ENCODE assay signal across 29 cellular contexts in the genomic region with DNA sequence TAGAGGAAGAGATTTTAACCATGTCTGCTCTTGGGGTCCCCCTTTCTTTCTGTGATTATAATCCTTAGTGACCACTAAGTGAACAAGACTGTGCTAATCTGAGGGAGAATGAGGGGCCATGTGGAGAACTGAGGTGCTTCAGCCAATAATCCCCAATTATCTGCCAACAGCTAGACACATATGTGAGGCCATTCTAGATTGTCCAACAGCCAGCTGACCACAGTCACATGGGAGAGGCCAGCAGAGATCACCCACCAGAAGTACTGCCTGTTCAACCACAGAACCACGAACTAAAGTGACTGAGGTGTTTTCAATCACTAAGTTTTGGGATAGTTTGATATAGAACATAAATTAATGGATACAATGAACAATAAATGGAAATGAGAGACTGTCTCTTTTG.
"Had no signal": no experiment of that assay in that cellular context is flagged by ENCODE, and none has a peak within 500 bp of the region (broad histone marks: within the 10 kb centered on the region; RNA-seq: fewer than 3 reads in every experiment).

No MANE protein-coding gene starts in this region.

- H3K9me3 ChIP-seq: adrenal gland, body of pancreas, colonic mucosa, esophagus squamous epithelium, gastroesophageal sphincter had no signal

- H3K27ac ChIP-seq: adrenal gland, body of pancreas, colonic mucosa, epithelial cell of prostate, esophagus squamous epithelium, gastroesophageal sphincter had no signal

- H3K4me1 ChIP-seq: adrenal gland, body of pancreas, colonic mucosa, esophagus squamous epithelium, gastroesophageal sphincter had no signal

- DNase-seq: activated CD4-positive, alpha-beta memory T cell treated with anti-CD3 and anti-CD28 coated beads for 36 hours; activated CD4-positive, alpha-beta T cell treated with anti-CD3 and anti-CD28 coated beads for 36 hours; activated CD4-positive, alpha-beta T cell treated with anti-CD3 and anti-CD28 coated beads, Interleukin-2, amount 10 ng/mL, durations not matched to agents 24 days and 14 days; activated CD4-positive, CD25-positive, alpha-beta regulatory T cell; activated CD4-positive, CD25-positive, alpha-beta regulatory T cell treated with anti-CD3 and anti-CD28 coated beads, Interleukin-2, amount 50 U/mL, for 72 hours; activated CD8-positive, alpha-beta memory T cell treated with anti-CD3 and anti-CD28 coated beads, Interleukin-2, amount 10 ng/mL, durations not matched to agents 7 days and 5 days; activated CD8-positive, alpha-beta memory T cell treated with anti-CD3 and anti-CD28 coated beads, Interleukin-2, amount 50 U/mL, for 4 hours; activated CD8-positive, alpha-beta T cell treated with anti-CD3 and anti-CD28 coated beads, Interleukin-2, amount 10 ng/mL, durations not matched to agents 7 days and 5 days; activated effector memory CD4-positive, alpha-beta T cell treated with anti-CD3 and anti-CD28 coated beads, Interleukin-2, amount 50 U/mL, for 16 hours; activated naive CD4-positive, alpha-beta T cell treated with anti-CD3 and anti-CD28 coated beads for 36 hours; activated naive CD8-positive, alpha-beta T cell treated with anti-CD3 and anti-CD28 coated beads for 36 hours; activated naive CD8-positive, alpha-beta T cell treated with anti-CD3 and anti-CD28 coated beads, Interleukin-2, amount 50 U/mL, for 24 hours; activated T-cell treated with anti-CD3 and anti-CD28 coated beads, Interleukin-2, amount 50 U/mL, for 1 hour; activated T-cell treated with anti-CD3 and anti-CD28 coated beads, Interleukin-2, amount 50 U/mL, for 48 hours; adrenal gland; amygdala; aorta; body of pancreas; caudate nucleus; cerebellar nuclear complex; colonic mucosa; effector CD8-positive, alpha-beta T cell; esophagus squamous epithelium; foreskin melanocyte; T-helper 2 cell had no signal

- ATAC-seq: activated CD4-positive, alpha-beta T cell treated with anti-CD3 and anti-CD28 coated beads for 36 hours; activated CD8-positive, alpha-beta memory T cell treated with anti-CD3 and anti-CD28 coated beads, Interleukin-2, amount 10 ng/mL, durations not matched to agents 7 days and 5 days; activated CD8-positive, alpha-beta T cell treated with anti-CD3 and anti-CD28 coated beads, Interleukin-2, amount 10 ng/mL, durations not matched to agents 7 days and 5 days; activated naive CD8-positive, alpha-beta T cell treated with anti-CD3 and anti-CD28 coated beads, Interleukin-2, amount 50 U/mL, for 24 hours; body of pancreas; gastroesophageal sphincter had no signal

- H3K27me3 ChIP-seq: adrenal gland, body of pancreas, colonic mucosa, esophagus squamous epithelium, gastroesophageal sphincter had no signal

- FAIRE-seq: endometrium, endothelial cell of umbilical vein had no signal

- H3K4me3 ChIP-seq: adrenal gland, body of pancreas, colonic mucosa, esophagus squamous epithelium, gastroesophageal sphincter had no signal

- H3K36me3 ChIP-seq: adrenal gland, colonic mucosa, esophagus squamous epithelium, gastroesophageal sphincter had no signal
